19 cellular contexts compared by ENCODE assay signal in genomic region chr17:44914698-44915271, GRCh38. TPM values are rescaled to one million over a fixed set of nuclear protein-coding genes. Genes with fewer than 3 reads are reported as not detected.
"Had no signal": no experiment of that assay in that cellular context is flagged by ENCODE, and none has a peak within 500 bp of the region (broad histone marks: within the 10 kb centered on the region; RNA-seq: fewer than 3 reads in every experiment).

No MANE protein-coding gene starts in this region.

- H3K27ac Mint-ChIP-seq: activated CD8-positive, alpha-beta memory T cell treated with anti-CD3 and anti-CD28 coated beads, Interleukin-2, amount 10 ng/mL, durations not matched to agents 7 days and 5 days; activated naive CD8-positive, alpha-beta T cell treated with anti-CD3 and anti-CD28 coated beads for 36 hours; activated T-cell treated with anti-CD3 and anti-CD28 coated beads, Interleukin-2, amount 50 U/mL, for 24 hours; effector memory CD8-positive, alpha-beta T cell; naive thymus-derived CD4-positive, alpha-beta T cell; progenitor cell of endocrine pancreas; T-cell had no signal

- DNase-seq: activated CD4-positive, alpha-beta T cell treated with anti-CD3 and anti-CD28 coated beads for 1 hour; activated CD4-positive, alpha-beta T cell treated with anti-CD3 and anti-CD28 coated beads, Interleukin-2, amount 50 U/mL, for 48 hours; activated CD8-positive, alpha-beta memory T cell treated with anti-CD3 and anti-CD28 coated beads, Interleukin-2, amount 10 ng/mL, durations not matched to agents 7 days and 5 days; activated gamma-delta T cell; activated naive CD8-positive, alpha-beta T cell treated with anti-CD3 and anti-CD28 coated beads for 36 hours; activated T-cell treated with anti-CD3 and anti-CD28 coated beads, Interleukin-2, amount 50 U/mL, for 24 hours; central memory CD4-positive, alpha-beta T cell; effector memory CD8-positive, alpha-beta T cell; naive thymus-derived CD4-positive, alpha-beta T cell; stimulated activated naive CD4-positive, alpha-beta T cell; T-cell; T1000 had no signal

- H3K9me3 ChIP-seq: neutrophil, right lobe of liver, suprapubic skin had no signal

- H3K4me3 ChIP-seq: lung, right lobe of liver, suprapubic skin had no signal

- H3K27ac ChIP-seq: neutrophil, right lobe of liver, suprapubic skin had no signal

- ATAC-seq: activated CD8-positive, alpha-beta memory T cell treated with anti-CD3 and anti-CD28 coated beads, Interleukin-2, amount 10 ng/mL, durations not matched to agents 7 days and 5 days; effector memory CD8-positive, alpha-beta T cell; naive thymus-derived CD4-positive, alpha-beta T cell; right lobe of liver; T-cell had no signal

- H3K36me3 Mint-ChIP-seq: activated CD8-positive, alpha-beta memory T cell treated with anti-CD3 and anti-CD28 coated beads, Interleukin-2, amount 10 ng/mL, durations not matched to agents 7 days and 5 days; activated naive CD8-positive, alpha-beta T cell treated with anti-CD3 and anti-CD28 coated beads for 36 hours; naive thymus-derived CD4-positive, alpha-beta T cell; T-cell had no signal

- H3K36me3 ChIP-seq: neutrophil, right lobe of liver, suprapubic skin had no signal

- H3K27me3 ChIP-seq: right lobe of liver had no signal

- H3K9me3 Mint-ChIP-seq: activated naive CD8-positive, alpha-beta T cell treated with anti-CD3 and anti-CD28 coated beads for 36 hours; activated T-cell treated with anti-CD3 and anti-CD28 coated beads, Interleukin-2, amount 50 U/mL, for 24 hours; effector memory CD8-positive, alpha-beta T cell; T-cell had no signal

- H3K4me3 Mint-ChIP-seq: activated CD8-positive, alpha-beta memory T cell treated with anti-CD3 and anti-CD28 coated beads, Interleukin-2, amount 10 ng/mL, durations not matched to agents 7 days and 5 days; activated naive CD8-positive, alpha-beta T cell treated with anti-CD3 and anti-CD28 coated beads for 36 hours; activated T-cell treated with anti-CD3 and anti-CD28 coated beads, Interleukin-2, amount 50 U/mL, for 24 hours; effector memory CD8-positive, alpha-beta T cell; naive thymus-derived CD4-positive, alpha-beta T cell; T-cell had no signal

RNA-seq across cellular contexts. Expression of gene GFAP, which starts 0.5 kb away (rescaled TPM):
- total RNA-seq: activated CD8-positive, alpha-beta memory T cell treated with anti-CD3 and anti-CD28 coated beads, Interleukin-2, amount 10 ng/mL, durations not matched to agents 7 days and 5 days; activated naive CD8-positive, alpha-beta T cell treated with anti-CD3 and anti-CD28 coated beads for 36 hours; astrocyte; naive thymus-derived CD4-positive, alpha-beta T cell; progenitor cell of endocrine pancreas; T-cell had no signal

RNA-seq across cellular contexts. Expression of gene KIF18B, which starts 32.8 kb away (rescaled TPM):
- polyA plus RNA-seq: naive thymus-derived CD4-positive, alpha-beta T cell had no signal

RNA-seq across cellular contexts. Expression of gene C1QL1, which starts 53.3 kb away (rescaled TPM):
- total RNA-seq: activated naive CD8-positive, alpha-beta T cell treated with anti-CD3 and anti-CD28 coated beads for 36 hours; astrocyte; mononuclear cell; suprapubic skin; T-cell had no signal
- polyA plus RNA-seq: naive thymus-derived CD4-positive, alpha-beta T cell had no signal
